23 cellular contexts compared by ENCODE assay signal in the genomic region with DNA sequence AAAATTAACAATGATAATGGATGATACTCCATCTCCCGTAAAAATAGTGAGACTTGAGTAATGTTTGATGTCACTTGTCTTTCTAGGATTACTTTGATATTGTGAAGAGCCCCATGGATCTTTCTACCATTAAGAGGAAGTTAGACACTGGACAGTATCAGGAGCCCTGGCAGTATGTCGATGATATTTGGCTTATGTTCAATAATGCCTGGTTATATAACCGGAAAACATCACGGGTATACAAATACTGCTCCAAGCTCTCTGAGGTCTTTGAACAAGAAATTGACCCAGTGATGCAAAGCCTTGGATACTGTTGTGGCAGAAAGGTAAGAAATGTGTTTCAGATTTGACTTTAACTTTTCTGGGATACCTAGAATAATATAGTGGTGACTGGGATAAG.
"Had no signal": no experiment of that assay in that cellular context is flagged by ENCODE, and none has a peak within 500 bp of the region (broad histone marks: within the 10 kb centered on the region; RNA-seq: fewer than 3 reads in every experiment).

No MANE protein-coding gene starts in this region.

- H3K4me1 ChIP-seq: gastrocnemius medialis, left lung, neural progenitor cell, pancreas, prostate gland, sigmoid colon, stomach had no signal

- ATAC-seq: effector memory CD8-positive, alpha-beta T cell; gastrocnemius medialis; left lung; natural killer cell treated with Interleukin-12 subunit alpha and Interleukin-12 subunit beta and Interleukin-15 and Interleukin-18, amount 100 ng/mL, for 72 hours had no signal

- H3K27me3 Mint-ChIP-seq: effector memory CD8-positive, alpha-beta T cell; natural killer cell treated with Interleukin-12 subunit alpha and Interleukin-12 subunit beta and Interleukin-15 and Interleukin-18, amount 100 ng/mL, for 72 hours; type B pancreatic cell had no signal

- H3K27ac ChIP-seq: epithelial cell of prostate, esophagus muscularis mucosa, gastrocnemius medialis, left lung, neural progenitor cell, pancreas, prostate gland, sigmoid colon, skin epidermis, stomach had no signal

- DNase-seq: effector memory CD8-positive, alpha-beta T cell; gastrocnemius medialis; heart right ventricle; hypothalamus; islet precursor cell; left lung; mesenchymal stem cell; midbrain; occipital lobe; pancreas; sigmoid colon; stimulated activated CD4-positive, alpha-beta T cell treated with anti-CD3 and anti-CD28 coated beads, Interleukin-2, amount 100 ng/mL, for 24 hours; stimulated activated CD4-positive, alpha-beta T cell treated with anti-CD3 and anti-CD28 coated beads, Interleukin-4, amount 100 ng/mL, for 4 hours; stimulated activated naive CD4-positive, alpha-beta T cell; stomach had no signal

- H3K9me3 ChIP-seq: esophagus muscularis mucosa, gastrocnemius medialis, heart right ventricle, left lung, pancreas, prostate gland, sigmoid colon, stomach had no signal

- H3K27me3 ChIP-seq: esophagus muscularis mucosa, gastrocnemius medialis, heart right ventricle, left lung, neural progenitor cell, pancreas, sigmoid colon, stomach had no signal

- H3K4me1 Mint-ChIP-seq: neural progenitor cell had no signal

- H3K9me3 Mint-ChIP-seq: effector memory CD8-positive, alpha-beta T cell; natural killer cell treated with Interleukin-12 subunit alpha and Interleukin-12 subunit beta and Interleukin-15 and Interleukin-18, amount 100 ng/mL, for 72 hours; neural progenitor cell; type B pancreatic cell had no signal

- H3K4me3 Mint-ChIP-seq: effector memory CD8-positive, alpha-beta T cell; natural killer cell treated with Interleukin-12 subunit alpha and Interleukin-12 subunit beta and Interleukin-15 and Interleukin-18, amount 100 ng/mL, for 72 hours; neural progenitor cell; type B pancreatic cell had no signal

- H3K27ac Mint-ChIP-seq: effector memory CD8-positive, alpha-beta T cell; natural killer cell treated with Interleukin-12 subunit alpha and Interleukin-12 subunit beta and Interleukin-15 and Interleukin-18, amount 100 ng/mL, for 72 hours; neural progenitor cell; type B pancreatic cell had no signal

- H3K4me3 ChIP-seq: esophagus muscularis mucosa, gastrocnemius medialis, heart right ventricle, left lung, lung, neural progenitor cell, pancreas, prostate gland, sigmoid colon, skin epidermis, stomach had no signal
